11 cellular contexts compared by ENCODE assay signal in genomic region chr3:133444071-133444774, GRCh38. TPM values are rescaled to one million over a fixed set of nuclear protein-coding genes. Genes with fewer than 3 reads are reported as not detected.
A peak's percentile ranks its signal among the peaks of the same experiment; 100 is the strongest.
DNase-seq lines count a peak whose midpoint lies in the region; ATAC-seq and FAIRE-seq lines count a peak whose summit lies in the region.
"Had no signal": no experiment of that assay in that cellular context is flagged by ENCODE, and none has a peak within 500 bp of the region (broad histone marks: within the 10 kb centered on the region; RNA-seq: fewer than 3 reads in every experiment).

No MANE protein-coding gene starts in this region.

- peaks cover 40% of the 10 kb centered on the region for H3K4me1 Mint-ChIP-seq in activated naive CD8-positive, alpha-beta T cell treated with anti-CD3 and anti-CD28 coated beads, Interleukin-2, amount 50 U/mL, for 24 hours
- peaks cover 32% of the 10 kb centered on the region for H3K4me1 Mint-ChIP-seq in activated naive CD8-positive, alpha-beta T cell treated with anti-CD3 and anti-CD28 coated beads for 36 hours
- H3K4me1 Mint-ChIP-seq in effector memory CD8-positive, alpha-beta T cell (ENCODE audit: low read depth in 2 of 2), result peaks cover 24 to 32% of the 10 kb centered on the region in 2 donors

- DNase-seq in activated naive CD8-positive, alpha-beta T cell treated with anti-CD3 and anti-CD28 coated beads, Interleukin-2, amount 50 U/mL, for 24 hours, result no peak
- no peak for DNase-seq in activated naive CD8-positive, alpha-beta T cell treated with anti-CD3 and anti-CD28 coated beads for 36 hours
- peak; percentile 18 for DNase-seq in NCI-H446 treated with DMSO at 0.1 percent for 48 hours (lab: John Stamatoyannopoulos, UW)
- DNase-seq in effector memory CD8-positive, alpha-beta T cell, result no peak
- DNase-seq in urothelium cell line (ENCODE audit: low spot score), result peak; percentile 52
- DNase-seq in NCI-H82 (lab: John Stamatoyannopoulos, UW), result no peak
- DNase-seq: activated CD4-positive, alpha-beta memory T cell treated with anti-CD3 and anti-CD28 coated beads for 36 hours; effector CD8-positive, alpha-beta T cell; midbrain had no signal

- H3K9me3 Mint-ChIP-seq in activated naive CD8-positive, alpha-beta T cell treated with anti-CD3 and anti-CD28 coated beads, Interleukin-2, amount 50 U/mL, for 24 hours, result peaks cover 7% of the 10 kb centered on the region
- peaks cover 7% of the 10 kb centered on the region for H3K9me3 Mint-ChIP-seq in activated naive CD8-positive, alpha-beta T cell treated with anti-CD3 and anti-CD28 coated beads for 36 hours
- H3K9me3 Mint-ChIP-seq in effector memory CD8-positive, alpha-beta T cell, result peaks cover 0 to 7% of the 10 kb centered on the region in 2 donors

- H3K27ac Mint-ChIP-seq in activated naive CD8-positive, alpha-beta T cell treated with anti-CD3 and anti-CD28 coated beads, Interleukin-2, amount 50 U/mL, for 24 hours, result no peak overlapping the region
- no peak overlapping the region for H3K27ac Mint-ChIP-seq in activated naive CD8-positive, alpha-beta T cell treated with anti-CD3 and anti-CD28 coated beads for 36 hours
- H3K27ac Mint-ChIP-seq in effector memory CD8-positive, alpha-beta T cell, result peak overlapping the region; percentile 29 to 83

- no peak for FAIRE-seq in urothelium cell line (lab: Jason Lieb, UNC)

- no peaks in the 10 kb centered on the region for H3K27me3 Mint-ChIP-seq in activated naive CD8-positive, alpha-beta T cell treated with anti-CD3 and anti-CD28 coated beads, Interleukin-2, amount 50 U/mL, for 24 hours
- H3K27me3 Mint-ChIP-seq in activated naive CD8-positive, alpha-beta T cell treated with anti-CD3 and anti-CD28 coated beads for 36 hours, result no peaks in the 10 kb centered on the region
- no peaks in the 10 kb centered on the region for H3K27me3 Mint-ChIP-seq in effector memory CD8-positive, alpha-beta T cell
- H3K27me3 Mint-ChIP-seq: activated CD4-positive, alpha-beta memory T cell treated with anti-CD3 and anti-CD28 coated beads for 36 hours had no signal

- peaks cover 5% of the 10 kb centered on the region for H3K36me3 Mint-ChIP-seq in activated naive CD8-positive, alpha-beta T cell treated with anti-CD3 and anti-CD28 coated beads, Interleukin-2, amount 50 U/mL, for 24 hours (ENCODE audit: low read depth)
- peaks cover 7% of the 10 kb centered on the region for H3K36me3 Mint-ChIP-seq in activated naive CD8-positive, alpha-beta T cell treated with anti-CD3 and anti-CD28 coated beads for 36 hours
- no peaks in the 10 kb centered on the region for H3K36me3 Mint-ChIP-seq in effector memory CD8-positive, alpha-beta T cell (ENCODE audit: insufficient read depth)

- ATAC-seq in activated naive CD8-positive, alpha-beta T cell treated with anti-CD3 and anti-CD28 coated beads, Interleukin-2, amount 50 U/mL, for 24 hours, result peak; percentile 8
- ATAC-seq in effector memory CD8-positive, alpha-beta T cell (replicated peaks), result no peak
- ATAC-seq in HG02973 (IDR thresholded peaks at IDR 0.05; ENCODE audit: unreplicated experiment) (no peak), HG02970 (IDR thresholded peaks at IDR 0.05; ENCODE audit: low FRiP score, unreplicated experiment) (no peak)

- no peak overlapping the region for H3K4me3 Mint-ChIP-seq in activated naive CD8-positive, alpha-beta T cell treated with anti-CD3 and anti-CD28 coated beads, Interleukin-2, amount 50 U/mL, for 24 hours
- H3K4me3 Mint-ChIP-seq in activated naive CD8-positive, alpha-beta T cell treated with anti-CD3 and anti-CD28 coated beads for 36 hours, result no peak overlapping the region
- no peak overlapping the region for H3K4me3 Mint-ChIP-seq in effector memory CD8-positive, alpha-beta T cell
- H3K4me3 Mint-ChIP-seq: activated CD4-positive, alpha-beta memory T cell treated with anti-CD3 and anti-CD28 coated beads for 36 hours had no signal

RNA-seq across cellular contexts. Expression of gene BFSP2, which starts 44.4 kb away (rescaled TPM):
- not detected for total RNA-seq in activated naive CD8-positive, alpha-beta T cell treated with anti-CD3 and anti-CD28 coated beads for 36 hours
- total RNA-seq: activated CD4-positive, alpha-beta memory T cell treated with anti-CD3 and anti-CD28 coated beads for 36 hours had no signal

Comparison
In these comparisons a context has a peak if more than half of its experiments do, and no peak if none do; other contexts are left out.
1. DNase-seq: peak in NCI-H446 treated with DMSO at 0.1 percent for 48 hours (single experiment) and urothelium cell line (single experiment); none in activated naive CD8-positive, alpha-beta T cell treated with anti-CD3 and anti-CD28 coated beads, Interleukin-2, amount 50 U/mL, for 24 hours (single experiment), activated naive CD8-positive, alpha-beta T cell treated with anti-CD3 and anti-CD28 coated beads for 36 hours (single experiment), effector memory CD8-positive, alpha-beta T cell (0 of 3) and NCI-H82 (single experiment).
2. H3K27ac Mint-ChIP-seq: peak in effector memory CD8-positive, alpha-beta T cell (2 of 2); none in activated naive CD8-positive, alpha-beta T cell treated with anti-CD3 and anti-CD28 coated beads, Interleukin-2, amount 50 U/mL, for 24 hours (single experiment) and activated naive CD8-positive, alpha-beta T cell treated with anti-CD3 and anti-CD28 coated beads for 36 hours (single experiment).